Comparison of ENCODE assay signal across 15 cellular contexts in genomic region chr20:41178495-41178894, GRCh38. TPM values are rescaled to one million over a fixed set of nuclear protein-coding genes. Genes with fewer than 3 reads are reported as not detected.
A peak's percentile ranks its signal among the peaks of the same experiment; 100 is the strongest.
DNase-seq lines count a peak whose midpoint lies in the region; ATAC-seq, FAIRE-seq and TF ChIP-seq lines count a peak whose summit lies in the region.
"Had no signal": no experiment of that assay in that cellular context is flagged by ENCODE, and none has a peak within 500 bp of the region (broad histone marks: within the 10 kb centered on the region; RNA-seq: fewer than 3 reads in every experiment).

No MANE protein-coding gene starts in this region.

- DNase-seq in NCI-H345 treated with DMSO at 0.1 percent for 48 hours (lab: John Stamatoyannopoulos, UW; ENCODE audit: unreplicated experiment): peak; percentile 6
- DNase-seq in NCI-H345 (lab: John Stamatoyannopoulos, UW): no peak
- peak in 1 of 3 donors; percentile 24 for DNase-seq in right cardiac atrium
- no peak for DNase-seq in smooth muscle cell (lab: John Stamatoyannopoulos, UW; ENCODE audit: unreplicated experiment)
- DNase-seq in H54 (ENCODE audit: insufficient read length, low spot score): no peak
- DNase-seq: activated CD4-positive, CD25-positive, alpha-beta regulatory T cell; DMS53; NCI-H226; RPMI8226 had no signal

- peak overlapping the region; percentile 16 for H3K4me2 ChIP-seq in smooth muscle cell

- H3K36me3 ChIP-seq in smooth muscle cell (ENCODE audit: low read depth): no peaks in the 10 kb centered on the region

- H3K27ac ChIP-seq in VCaP (0 out of 2 replicates have a peak overlapping the region, but pooled peaks have one; percentile 2), right cardiac atrium (ENCODE audit: low read length) (peak overlapping the region; percentile 79), smooth muscle cell (ENCODE audit: low read depth) (peak overlapping the region; percentile 86)
- H3K27ac ChIP-seq: 22Rv1 had no signal

- H4K20me1 ChIP-seq in smooth muscle cell (ENCODE audit: low read depth): no peaks in the 10 kb centered on the region

- no peak for TF ChIP-seq POLR2A in H54 (IDR thresholded peaks at IDR 0.05; ENCODE audit: low read depth, low read length)

- WGBS in right cardiac atrium: 73% methylated on average over 6 of the region's 6 CpGs
- whole genome bisulfite sequencing in smooth muscle cell (ENCODE audit: low lambda C conversion rate): 92% methylated on average over 6 of the region's 6 CpGs

- ATAC-seq in right cardiac atrium: no peak
- ATAC-seq in GM19328 (IDR thresholded peaks at IDR 0.05; ENCODE audit: unreplicated experiment): no peak
- ATAC-seq in GM18867 (IDR thresholded peaks at IDR 0.05; ENCODE audit: unreplicated experiment): no peak
- ATAC-seq: activated naive CD4-positive, alpha-beta T cell treated with anti-CD3 and anti-CD28 coated beads, Interleukin-2, amount 50 U/mL, for 72 hours had no signal

- TF ChIP-seq CTCF in VCaP (conservative IDR thresholded peaks at IDR 0.05): no peak
- TF ChIP-seq CTCF in smooth muscle cell (IDR thresholded peaks at IDR 0.05; ENCODE audit: borderline replicate concordance, insufficient read depth, poor library complexity, severe bottlenecking): no peak

- no peaks in the 10 kb centered on the region for H3K27me3 ChIP-seq in right cardiac atrium (ENCODE audit: control insufficient read depth, insufficient read depth)
- H3K27me3 ChIP-seq in smooth muscle cell (ENCODE audit: low read depth): no peaks in the 10 kb centered on the region
- H3K27me3 ChIP-seq: spleen had no signal

- H3K4me3 ChIP-seq in right cardiac atrium (ENCODE audit: low read length) (no peak overlapping the region), smooth muscle cell (no peak overlapping the region)
- H3K4me3 ChIP-seq: spleen had no signal

- peak overlapping the region; percentile 38 for H3K9ac ChIP-seq in smooth muscle cell (ENCODE audit: low read depth)

- no peak overlapping the region for H2AFZ ChIP-seq in smooth muscle cell (ENCODE audit: low read depth)

- intact Hi-C loops in right cardiac atrium (cut with DNase I): loop anchor here in 2 of 4 donors (5.0 to 10.0 kb wide), 2 partner anchors 54 to 236 kb away; no protein-coding TSS in a partner anchor

- FAIRE-seq in H54 (lab: Jason Lieb, UNC): no peak

- no peaks in the 10 kb centered on the region for H3F3A ChIP-seq in smooth muscle cell (ENCODE audit: low read depth)

- H3K9me3 ChIP-seq in right cardiac atrium (ENCODE audit: control insufficient read depth, low read length) (no peaks in the 10 kb centered on the region), smooth muscle cell (replicated peaks; ENCODE audit: low read depth) (no peaks in the 10 kb centered on the region)
- H3K9me3 ChIP-seq: spleen had no signal

- H3K4me1 ChIP-seq in right cardiac atrium (ENCODE audit: control insufficient read depth, insufficient read depth, low read length) (peaks cover 25% of the 10 kb centered on the region), smooth muscle cell (ENCODE audit: low read depth) (peaks cover 26% of the 10 kb centered on the region)

- no peaks in the 10 kb centered on the region for H3K79me2 ChIP-seq in smooth muscle cell (ENCODE audit: low read depth)

RNA-seq across cellular contexts. Expression of gene PLCG1, which starts 41.2 kb away (rescaled TPM):
- total RNA-seq in right cardiac atrium (10 to 100 TPM; 50.1 to 62.2 (median 58.3) TPM), smooth muscle cell (45.2 and 77.1 TPM in 2 replicates)
- polyA plus RNA-seq in right cardiac atrium (45.6 TPM), smooth muscle cell (36.9 and 38.5 TPM in 2 replicates)

Comparison
In these comparisons a context has a peak if more than half of its experiments do, and no peak if none do; other contexts are left out.
1. H3K27ac ChIP-seq: peak in every context shown above with its lines; median percentile 86 in smooth muscle cell; 79 in right cardiac atrium; 2 in VCaP.